8 cellular contexts compared by ENCODE assay signal in genomic region chr10:79779310-79779938, GRCh38. TPM values are rescaled to one million over a fixed set of nuclear protein-coding genes. Genes with fewer than 3 reads are reported as not detected.
A peak's percentile ranks its signal among the peaks of the same experiment; 100 is the strongest.
DNase-seq lines count a peak whose midpoint lies in the region; ATAC-seq and TF ChIP-seq lines count a peak whose summit lies in the region.
"Not testable (repeated sequence)": the region's sequence is repeated elsewhere in the genome, so short reads cannot be mapped to it uniquely, and the experiment has no call there.

No MANE protein-coding gene starts in this region.

- not testable (repeated sequence) for TF ChIP-seq POLR2A in upper lobe of left lung (IDR thresholded peaks at IDR 0.05)

- ATAC-seq in HG02678 (IDR thresholded peaks at IDR 0.05; ENCODE audit: unreplicated experiment) = peak; percentile 92
- ATAC-seq in activated CD4-positive, CD25-positive, alpha-beta regulatory T cell treated with anti-CD3 and anti-CD28 coated beads, Interleukin-2, amount 50 U/mL, for 24 hours = peak; percentile 68 to 89
- ATAC-seq in upper lobe of left lung (ENCODE audit: low FRiP score in 2 of 2) = peak; percentile 94 to 96

- not testable (repeated sequence) for H3K27ac ChIP-seq in brain microvascular endothelial cell, upper lobe of left lung

- not testable (repeated sequence) for TF ChIP-seq EP300 in upper lobe of left lung (IDR thresholded peaks at IDR 0.05)

- not testable (repeated sequence) for H3K27me3 ChIP-seq in brain microvascular endothelial cell (replicated peaks); upper lobe of left lung

- in situ Hi-C loops in brain microvascular endothelial cell (cut with HindIII; ENCODE audit: low pct_ligation_motif_present, low sequenced_read_pairs) = not testable (repeated sequence)

- not testable (repeated sequence) for H3K4me1 ChIP-seq in upper lobe of left lung

- not testable (repeated sequence) for H3K36me3 ChIP-seq in brain microvascular endothelial cell (replicated peaks); upper lobe of left lung

- not testable (repeated sequence) for H3K9me3 ChIP-seq in upper lobe of left lung

- H3K4me3 ChIP-seq in brain microvascular endothelial cell (ENCODE audit: low read depth, low read length); upper lobe of left lung: not testable (repeated sequence)

- peak; percentile 51 for TF ChIP-seq CTCF in GM12874 (IDR thresholded peaks at IDR 0.05; ENCODE audit: insufficient read depth, low read depth, low read length)
- TF ChIP-seq CTCF in brain microvascular endothelial cell (IDR thresholded peaks at IDR 0.05; ENCODE audit: low read depth, low read length, missing control alignments) = peak; percentile 64
- TF ChIP-seq CTCF in upper lobe of left lung (IDR thresholded peaks at IDR 0.05) = peak in 5 of 6 experiments; percentile 18 to 75 (median 54)

- DNase-seq in NCI-H1417 (lab: John Stamatoyannopoulos, UW) = peak in 2 of 3 experiments; percentile 2 to 20
- peak; percentile 74 for DNase-seq in brain microvascular endothelial cell
- peak; percentile 47 to 59 for DNase-seq in hippocampal formation (lab: John Stamatoyannopoulos, UW)
- peak; percentile 63 for DNase-seq in retina
- peak; percentile 68 to 84 for DNase-seq in upper lobe of left lung

- WGBS in upper lobe of left lung, 2 donors = 4 to 9% methylated on average over 14 of the region's 14 CpGs

RNA-seq across cellular contexts. Expression of gene NUTM2E, which starts 47.1 kb away (rescaled TPM):
- under 1 TPM in 2 of 6 donors, not detected in 4; 0.23 to 0.57 TPM for total RNA-seq in upper lobe of left lung

Comparison
In these comparisons a context has a peak if more than half of its experiments do, and no peak if none do; other contexts are left out.
1. DNase-seq: peak in every context shown above with its lines; median percentile 76 in upper lobe of left lung; 74 in brain microvascular endothelial cell; 63 in retina; 53 in hippocampal formation; 11 in NCI-H1417.